Comparison of ENCODE assay signal across 8 cellular contexts in the genomic region with DNA sequence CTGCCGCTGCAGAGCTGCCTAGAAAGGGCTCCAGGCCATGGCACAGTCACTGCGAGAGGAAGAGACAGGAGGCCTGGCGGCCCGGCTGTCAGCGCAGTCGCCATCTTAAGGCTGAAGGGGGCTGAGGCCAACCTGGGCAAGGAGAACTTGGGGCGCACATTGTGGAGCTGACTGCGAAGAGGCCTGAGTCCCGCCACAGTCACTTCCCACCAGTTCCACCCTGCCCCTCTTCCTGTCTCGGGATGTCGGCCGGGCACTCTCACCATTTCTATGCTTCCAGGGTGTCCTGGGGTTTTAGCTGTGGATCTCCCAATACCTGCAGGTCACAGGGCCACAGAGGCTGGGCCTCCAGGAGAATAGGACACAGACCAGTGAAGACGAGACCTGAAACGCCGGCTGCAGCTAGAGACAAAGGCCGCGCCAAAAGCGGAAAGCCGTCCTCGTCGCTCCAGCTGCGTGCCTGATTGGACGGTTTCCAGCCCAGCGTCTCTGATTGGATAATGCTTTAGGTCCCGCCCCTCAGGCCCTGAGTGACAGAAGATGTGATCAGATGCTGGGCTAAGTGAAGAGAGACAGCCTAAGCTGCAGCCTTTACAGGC.
DNase-seq lines count a peak whose midpoint lies in the region; ATAC-seq and TF ChIP-seq lines count a peak whose summit lies in the region.

No MANE protein-coding gene starts in this region.

- H3K27me3 ChIP-seq in CD4-positive, alpha-beta memory T cell (ENCODE audit: insufficient read depth, low read length), result no peaks in the 10 kb centered on the region
- no peaks in the 10 kb centered on the region for H3K27me3 ChIP-seq in right lobe of liver

- H3K27ac Mint-ChIP-seq in CD4-positive, alpha-beta memory T cell, result peak overlapping the region; percentile 79 to 95 (median 92)

- H3K4me1 Mint-ChIP-seq in CD4-positive, alpha-beta memory T cell, result peaks cover 6 to 13% (median 11%) of the 10 kb centered on the region in 4 donors

- H3K9me3 ChIP-seq in CD4-positive, alpha-beta memory T cell (ENCODE audit: control insufficient read depth in 1 of 2, low read length in 2 of 2), result no peaks in the 10 kb centered on the region
- H3K9me3 ChIP-seq in right lobe of liver, result no peaks in the 10 kb centered on the region

- peak overlapping the region; percentile 54 for H3K27ac ChIP-seq in CD4-positive, alpha-beta memory T cell (ENCODE audit: low read depth, low read length)
- H3K27ac ChIP-seq in right lobe of liver, result no peak overlapping the region

- CTCF ChIA-PET in CD4-positive, alpha-beta memory T cell (lab: Charles Lee; ENCODE audit: partially characterized antibody), result interaction anchor here (0.7 to 4.0 kb wide), 4 partner anchors 9 to 275 kb away, joined by 3 to 23 read pairs (median 10); no protein-coding TSS in a partner anchor

- ATAC-seq in GM21717 (IDR thresholded peaks at IDR 0.05; ENCODE audit: unreplicated experiment), result peak; percentile 64
- ATAC-seq in right lobe of liver, result peak; percentile 82 to 88 (median 86)
- no peak for ATAC-seq in GM21515 (IDR thresholded peaks at IDR 0.05; ENCODE audit: unreplicated experiment)

- TF ChIP-seq CTCF in right lobe of liver (IDR thresholded peaks at IDR 0.05), result no peak

- no peaks in the 10 kb centered on the region for H3K4me1 ChIP-seq in CD4-positive, alpha-beta memory T cell (ENCODE audit: insufficient read depth, low read length)
- no peaks in the 10 kb centered on the region for H3K4me1 ChIP-seq in right lobe of liver

- peaks cover 0 to 5% (median under 1%) of the 10 kb centered on the region in 8 donors for H3K9me3 Mint-ChIP-seq in CD4-positive, alpha-beta memory T cell

- peaks cover 4 to 11% of the 10 kb centered on the region in 2 donors for H3K36me3 Mint-ChIP-seq in CD4-positive, alpha-beta memory T cell

- POLR2A ChIA-PET in CD4-positive, alpha-beta memory T cell (lab: Charles Lee; ENCODE audit: partially characterized antibody), result interaction anchor here (1.0 to 2.4 kb wide), 7 partner anchors 72 to 685 kb away, joined by 4 to 8 read pairs (median 5); a partner anchor contains a TSS

- peak overlapping the region; percentile 78 to 95 for H3K4me3 ChIP-seq in CD4-positive, alpha-beta memory T cell (ENCODE audit: low read length in 2 of 2)
- peak overlapping the region; percentile 43 to 47 (median 44) for H3K4me3 ChIP-seq in right lobe of liver

- intact Hi-C loops in CD4-positive, alpha-beta memory T cell (cut with micrococcal nuclease), result loop anchor here (2.0 to 5.0 kb wide), 2 partner anchors 71 to 159 kb away; a partner anchor contains a TSS
- intact Hi-C loops in right lobe of liver (cut with DNase I), result no loop called here

- peak; percentile 85 to 89 (median 88) for DNase-seq in CD4-positive, alpha-beta memory T cell
- DNase-seq in NCI-H1436 treated with DMSO at 0.1 percent for 48 hours (lab: John Stamatoyannopoulos, UW) (peak; percentile 91), dermis microvascular lymphatic vessel endothelial cell (ENCODE audit: low read depth in 2 of 2) (peak; percentile 88 to 94), right lobe of liver (peak; percentile 73 to 78 (median 75))
- DNase-seq in activated CD4-positive, alpha-beta T cell treated with anti-CD3 and anti-CD28 coated beads, Interleukin-2, amount 50 U/mL, for 24 hours (ENCODE audit: low read depth in 1 of 2, low spot score in 1 of 2), result peak; percentile 76 to 87
- peak; percentile 90 for DNase-seq in stimulated activated CD4-positive, alpha-beta T cell treated with anti-CD3 and anti-CD28 coated beads, Interleukin-2, amount 100 ng/mL, for 24 hours

- TF ChIP-seq POLR2A in right lobe of liver (IDR thresholded peaks at IDR 0.05), result no peak

- H3K27me3 Mint-ChIP-seq in CD4-positive, alpha-beta memory T cell, result no peaks in the 10 kb centered on the region

- 11% methylated on average over 7 of the region's 25 CpGs for WGBS in right lobe of liver (ENCODE audit: insufficient coverage, low coverage, low lambda C conversion rate, missing lambda C conversion rate)

- no peaks in the 10 kb centered on the region for H3K36me3 ChIP-seq in CD4-positive, alpha-beta memory T cell (ENCODE audit: insufficient read depth, low read length)
- no peaks in the 10 kb centered on the region for H3K36me3 ChIP-seq in right lobe of liver

- peak overlapping the region; percentile 94 to 99 (median 98) for H3K4me3 Mint-ChIP-seq in CD4-positive, alpha-beta memory T cell
